16 cellular contexts compared by ENCODE assay signal in the genomic region with DNA sequence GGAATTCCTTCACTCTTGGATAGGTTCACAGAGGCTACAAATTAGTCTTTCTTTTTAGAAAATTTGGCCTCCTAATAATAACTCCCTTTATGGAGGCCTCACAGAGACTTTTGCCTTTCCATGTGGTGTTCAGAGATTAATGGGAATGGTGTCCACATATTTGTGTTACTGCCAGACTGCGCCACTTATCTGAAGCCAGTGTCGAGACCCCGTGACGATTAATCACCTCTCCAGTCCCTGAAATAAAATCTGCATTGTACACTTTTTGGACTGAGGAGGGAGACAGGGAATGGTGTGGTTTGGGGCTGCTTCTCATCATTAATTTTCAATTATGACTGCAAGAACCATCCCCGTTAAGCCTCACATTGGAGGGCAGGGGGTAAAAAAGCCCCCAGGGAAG.
DNase-seq lines count a peak whose midpoint lies in the region; ATAC-seq and TF ChIP-seq lines count a peak whose summit lies in the region.
"Had no signal": no experiment of that assay in that cellular context is flagged by ENCODE, and none has a peak within 500 bp of the region (broad histone marks: within the 10 kb centered on the region; RNA-seq: fewer than 3 reads in every experiment).

No MANE protein-coding gene starts in this region.

- TF ChIP-seq POLR2A in heart left ventricle (IDR thresholded peaks at IDR 0.05) (no peak), body of pancreas (IDR thresholded peaks at IDR 0.05) (no peak), uterus (IDR thresholded peaks at IDR 0.05) (no peak)

- H3K4me3 ChIP-seq in heart left ventricle (no peak overlapping the region), body of pancreas (no peak overlapping the region), uterus (no peak overlapping the region)
- H3K4me3 ChIP-seq: BLaER1 treated with 17β-estradiol and CSF1 and Interleukin-3, amounts not matched to agents 10 nM and 100 nM; HAP-1 had no signal

- H3K36me3 ChIP-seq in heart left ventricle (no peaks in the 10 kb centered on the region), body of pancreas (replicated peaks in 1 of 2; ENCODE audit: insufficient read depth in 1 of 2, low read depth in 2 of 2) (no peaks in the 10 kb centered on the region), uterus (no peaks in the 10 kb centered on the region)
- H3K36me3 ChIP-seq: BLaER1 treated with 17β-estradiol and CSF1 and Interleukin-3, amounts not matched to agents 10 nM and 100 nM; HAP-1 had no signal

- no peaks in the 10 kb centered on the region for H3K36me3 Mint-ChIP-seq in mesothelial cell of epicardium

- peak overlapping the region; percentile 5 for H3K4me3 Mint-ChIP-seq in mesothelial cell of epicardium
- H3K4me3 Mint-ChIP-seq: IgD-negative memory B cell had no signal

- H3K9me3 ChIP-seq in heart left ventricle (no peaks in the 10 kb centered on the region), body of pancreas (no peaks in the 10 kb centered on the region), uterus (no peaks in the 10 kb centered on the region)
- H3K9me3 ChIP-seq: BLaER1 treated with 17β-estradiol and CSF1 and Interleukin-3, amounts not matched to agents 10 nM and 100 nM; HAP-1 had no signal

- WGBS in heart left ventricle, 4 donors: 35 to 54% (median 42%) methylated on average over 5 of the region's 5 CpGs
- 52 to 71% methylated on average over 5 of the region's 5 CpGs for WGBS in body of pancreas, 2 donors

- H3K4me1 ChIP-seq in heart left ventricle (no peaks in the 10 kb centered on the region), body of pancreas (peaks cover 19% of the 10 kb centered on the region), uterus (peaks cover 0 to 6% of the 10 kb centered on the region in 2 donors)
- H3K4me1 ChIP-seq: HAP-1 had no signal

- peak overlapping the region; percentile 94 for H3K27ac Mint-ChIP-seq in mesothelial cell of epicardium
- H3K27ac Mint-ChIP-seq: IgD-negative memory B cell had no signal

- ATAC-seq in left ventricle myocardium superior: peak; percentile 18
- no peak for ATAC-seq in heart left ventricle
- peak; percentile 45 for ATAC-seq in body of pancreas
- ATAC-seq in esophagus mucosa: no peak

- H3K27me3 ChIP-seq in heart left ventricle (no peaks in the 10 kb centered on the region), body of pancreas (no peaks in the 10 kb centered on the region), uterus (no peaks in the 10 kb centered on the region)
- H3K27me3 ChIP-seq: BLaER1 treated with 17β-estradiol and CSF1 and Interleukin-3, amounts not matched to agents 10 nM and 100 nM had no signal

- TF ChIP-seq CTCF in heart left ventricle (IDR thresholded peaks at IDR 0.05) (no peak), body of pancreas (IDR thresholded peaks at IDR 0.05) (no peak), mesothelial cell of epicardium (IDR thresholded peaks at IDR 0.05; ENCODE audit: unreplicated experiment) (no peak), uterus (IDR thresholded peaks at IDR 0.05) (no peak)

- H3K27me3 Mint-ChIP-seq in mesothelial cell of epicardium (ENCODE audit: low read depth): no peaks in the 10 kb centered on the region
- H3K27me3 Mint-ChIP-seq: IgD-negative memory B cell had no signal

- no peaks in the 10 kb centered on the region for H3K9me3 Mint-ChIP-seq in mesothelial cell of epicardium

- H3K27ac ChIP-seq in heart left ventricle: no peak overlapping the region
- H3K27ac ChIP-seq in body of pancreas: peak overlapping the region in 3 of 4 donors; percentile 7 to 39 (median 38)
- H3K27ac ChIP-seq in uterus: peak overlapping the region; percentile 43 to 51
- H3K27ac ChIP-seq: BLaER1 treated with 17β-estradiol and CSF1 and Interleukin-3, amounts not matched to agents 10 nM and 100 nM had no signal

- intact Hi-C loops in left ventricle myocardium superior (cut with micrococcal nuclease): no loop called here
- intact Hi-C loops in heart left ventricle (cut with DNase I): no loop called here
- intact Hi-C loops in body of pancreas (cut with DNase I): no loop called here
- intact Hi-C loops in uterus (cut with DNase I; ENCODE audit: low total_unique reads): no loop called here

- H3K4me1 Mint-ChIP-seq in mesothelial cell of epicardium: peaks cover 19% of the 10 kb centered on the region
- H3K4me1 Mint-ChIP-seq: IgD-negative memory B cell had no signal

- no peak for DNase-seq in left ventricle myocardium superior
- no peak for DNase-seq in heart left ventricle
- peak in 3 of 4 donors; percentile 5 to 26 (median 12) for DNase-seq in body of pancreas
- no peak for DNase-seq in mesothelial cell of epicardium (ENCODE audit: low spot score in 2 of 2, unreplicated experiment in 2 of 2)
- peak; percentile 26 to 31 for DNase-seq in uterus
- DNase-seq in activated CD8-positive, alpha-beta memory T cell treated with anti-CD3 and anti-CD28 coated beads, Interleukin-2, amount 50 U/mL, for 48 hours: no peak
- DNase-seq in activated T-cell treated with anti-CD3 and anti-CD28 coated beads, Interleukin-2, amount 50 U/mL, for 1 hour: no peak
- DNase-seq: DMS 273 treated with DMSO at 0.1 percent for 48 hours, GF-D8, Kasumi-1, NCI-H187, NCI-H446 had no signal

Comparison
In these comparisons a context has a peak if more than half of its experiments do, and no peak if none do; other contexts are left out.
1. ATAC-seq: peak in left ventricle myocardium superior (single experiment) and body of pancreas (single experiment); none in heart left ventricle (0 of 4) and esophagus mucosa (single experiment).
2. DNase-seq: peak in body of pancreas (3 of 4) and uterus (2 of 2); none in left ventricle myocardium superior (single experiment), heart left ventricle (0 of 5), mesothelial cell of epicardium (0 of 2), activated CD8-positive, alpha-beta memory T cell treated with anti-CD3 and anti-CD28 coated beads, Interleukin-2, amount 50 U/mL, for 48 hours (single experiment) and activated T-cell treated with anti-CD3 and anti-CD28 coated beads, Interleukin-2, amount 50 U/mL, for 1 hour (single experiment).
3. H3K27ac ChIP-seq: peak in body of pancreas (3 of 4) and uterus (2 of 2); none in heart left ventricle (0 of 12).